ENCODE assay signal across 12 cellular contexts in the genomic region with DNA sequence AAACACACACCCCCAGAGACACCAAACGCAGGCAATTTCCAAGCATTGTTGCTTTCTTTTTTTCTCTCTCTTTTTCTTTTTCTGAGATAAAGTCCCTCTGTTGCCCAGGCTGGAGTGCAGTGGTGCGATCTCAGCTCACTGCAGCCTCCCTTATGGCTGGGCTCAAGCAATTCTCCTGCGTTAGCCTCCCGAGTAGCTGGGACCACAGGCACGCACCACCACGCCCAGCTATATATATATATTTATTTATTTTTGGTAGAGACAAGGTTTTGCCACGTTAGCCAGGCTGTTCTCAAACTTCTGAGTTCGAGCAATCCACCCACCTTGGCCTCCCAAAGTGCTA. TPM values are rescaled to one million over a fixed set of nuclear protein-coding genes. Genes with fewer than 3 reads are reported as not detected.
DNase-seq lines count a peak whose midpoint lies in the region; ATAC-seq and TF ChIP-seq lines count a peak whose summit lies in the region.
"Had no signal": no experiment of that assay in that cellular context is flagged by ENCODE, and none has a peak within 500 bp of the region (broad histone marks: within the 10 kb centered on the region; RNA-seq: fewer than 3 reads in every experiment).

No MANE protein-coding gene starts in this region.

- H3K9me3 ChIP-seq in heart right ventricle (no peaks in the 10 kb centered on the region), mammary epithelial cell (replicated peaks; ENCODE audit: insufficient read depth, low read length) (no peaks in the 10 kb centered on the region)

- H3K27ac ChIP-seq in heart right ventricle: peak overlapping the region in 8 of 10 donors; percentile 11 to 74 (median 63)
- peak overlapping the region; percentile 57 for H3K27ac ChIP-seq in mammary epithelial cell (ENCODE audit: insufficient read depth, low read depth, low read length)
- H3K27ac ChIP-seq: WERI-Rb-1 had no signal

- H3K4me3 Mint-ChIP-seq in nephron progenitor cell (no peak overlapping the region), type B pancreatic cell (no peak overlapping the region)
- H3K4me3 Mint-ChIP-seq: natural killer cell treated with Interleukin-12 subunit alpha and Interleukin-12 subunit beta and Interleukin-15 and Interleukin-18, amount 100 ng/mL, for 72 hours had no signal

- H3K36me3 ChIP-seq in heart right ventricle (no peaks in the 10 kb centered on the region), mammary epithelial cell (ENCODE audit: insufficient read depth, low read length) (no peaks in the 10 kb centered on the region)
- H3K36me3 ChIP-seq: WERI-Rb-1 had no signal

- BruUV-seq in mammary epithelial cell (replicated peaks; lab: Mats Ljungman, UMichigan): no TSS peak

- H3K4me1 Mint-ChIP-seq in nephron progenitor cell (peaks cover 20% of the 10 kb centered on the region), type B pancreatic cell (ENCODE audit: unreplicated experiment) (peaks cover 17% of the 10 kb centered on the region)

- DNase-seq in heart right ventricle (no peak), Right ventricle myocardium superior (no peak), mammary epithelial cell (no peak), nephron progenitor cell (no peak), type B pancreatic cell (ENCODE audit: extremely low spot score, unreplicated experiment) (no peak), RKO (ENCODE audit: low spot score) (no peak)
- DNase-seq in activated CD8-positive, alpha-beta memory T cell treated with anti-CD3 and anti-CD28 coated beads, Interleukin-2, amount 50 U/mL, for 4 hours: no peak
- DNase-seq: activated T-cell treated with anti-CD3 and anti-CD28 coated beads, Interleukin-2, amount 50 U/mL, for 1 hour; stimulated activated CD4-positive, alpha-beta T cell treated with anti-CD3 and anti-CD28 coated beads, Interleukin-4, amount 100 ng/mL, for 24 hours had no signal

- WGBS in heart right ventricle, 2 donors: 81 to 84% methylated on average over 8 of the region's 8 CpGs
- 71% methylated on average over 8 of the region's 8 CpGs for WGBS in mammary epithelial cell (ENCODE audit: low coverage, missing lambda C conversion rate)

- H3K27me3 Mint-ChIP-seq in nephron progenitor cell (ENCODE audit: low read depth, poor library complexity) (peaks cover 4% of the 10 kb centered on the region), type B pancreatic cell (no peaks in the 10 kb centered on the region)
- H3K27me3 Mint-ChIP-seq: natural killer cell treated with Interleukin-12 subunit alpha and Interleukin-12 subunit beta and Interleukin-15 and Interleukin-18, amount 100 ng/mL, for 72 hours had no signal

- intact Hi-C loops in heart right ventricle (cut with DNase I) (no loop called here), Right ventricle myocardium superior (cut with DNase I) (no loop called here), mammary epithelial cell (cut with micrococcal nuclease) (no loop called here)

- no peaks in the 10 kb centered on the region for H3K79me2 ChIP-seq in mammary epithelial cell (ENCODE audit: insufficient read depth, low read length)

- H3K27me3 ChIP-seq in heart right ventricle (no peaks in the 10 kb centered on the region), mammary epithelial cell (ENCODE audit: insufficient read depth, low read length) (no peaks in the 10 kb centered on the region)

- no peak for TF ChIP-seq CTCF in heart right ventricle (IDR thresholded peaks at IDR 0.05)
- no peak for TF ChIP-seq CTCF in mammary epithelial cell (conservative IDR thresholded peaks at IDR 0.05 in 1 of 2, IDR thresholded peaks at IDR 0.05 in 1 of 2; ENCODE audit: extremely low read depth in 1 of 2, insufficient read depth in 1 of 2, low read depth in 1 of 2, low read length in 2 of 2)
- no peak for TF ChIP-seq CTCF in nephron progenitor cell (IDR thresholded peaks at IDR 0.05)
- TF ChIP-seq CTCF in type B pancreatic cell (conservative IDR thresholded peaks at IDR 0.05): no peak

- ATAC-seq in heart right ventricle (no peak), Right ventricle myocardium superior (ENCODE audit: poor library complexity) (no peak), GM19328 (IDR thresholded peaks at IDR 0.05; ENCODE audit: unreplicated experiment) (no peak)
- ATAC-seq: natural killer cell treated with Interleukin-12 subunit alpha and Interleukin-12 subunit beta and Interleukin-15 and Interleukin-18, amount 100 ng/mL, for 72 hours had no signal

- no peaks in the 10 kb centered on the region for H3K9me3 Mint-ChIP-seq in nephron progenitor cell
- no peaks in the 10 kb centered on the region for H3K9me3 Mint-ChIP-seq in type B pancreatic cell
- H3K9me3 Mint-ChIP-seq: natural killer cell treated with Interleukin-12 subunit alpha and Interleukin-12 subunit beta and Interleukin-15 and Interleukin-18, amount 100 ng/mL, for 72 hours had no signal

- peak overlapping the region; percentile 94 for H3K27ac Mint-ChIP-seq in nephron progenitor cell
- peak overlapping the region; percentile 84 for H3K27ac Mint-ChIP-seq in type B pancreatic cell
- H3K27ac Mint-ChIP-seq: natural killer cell treated with Interleukin-12 subunit alpha and Interleukin-12 subunit beta and Interleukin-15 and Interleukin-18, amount 100 ng/mL, for 72 hours had no signal

- peak overlapping the region; percentile 95 for H2AFZ ChIP-seq in mammary epithelial cell (ENCODE audit: low read depth, low read length)

- H3K9ac ChIP-seq in mammary epithelial cell (ENCODE audit: insufficient read depth, low read length): peak overlapping the region; percentile 28

- H3K4me1 ChIP-seq in heart right ventricle: peaks cover 0 to 16% (median 13%) of the 10 kb centered on the region in 9 donors
- H3K4me1 ChIP-seq in mammary epithelial cell (ENCODE audit: insufficient read depth, low read length): peaks cover 32% of the 10 kb centered on the region

- in situ Hi-C loops in mammary epithelial cell (cut with MboI; ENCODE audit: low sequenced_read_pairs in 2 of 2): no loop called here

- no peaks in the 10 kb centered on the region for H3K36me3 Mint-ChIP-seq in nephron progenitor cell (ENCODE audit: low read depth)
- no peaks in the 10 kb centered on the region for H3K36me3 Mint-ChIP-seq in type B pancreatic cell
- H3K36me3 Mint-ChIP-seq: natural killer cell treated with Interleukin-12 subunit alpha and Interleukin-12 subunit beta and Interleukin-15 and Interleukin-18, amount 100 ng/mL, for 72 hours had no signal

- dilution Hi-C loops in mammary epithelial cell (cut with HindIII; ENCODE audit: low sequenced_read_pairs): no loop called here

- H3K4me2 ChIP-seq in mammary epithelial cell (ENCODE audit: insufficient read depth, low read depth, low read length): peak overlapping the region; percentile 46

- CTCF ChIA-PET in mammary epithelial cell (lab: Charles Lee; ENCODE audit: low non-redundant PET): no interaction called here

- H3K4me3 ChIP-seq in heart right ventricle (peak overlapping the region in 1 of 10 donors; percentile 0), mammary epithelial cell (replicated peaks in 1 of 3; ENCODE audit: insufficient read depth in 1 of 3, low read depth in 2 of 3, low read length in 3 of 3) (no peak overlapping the region)

- H4K20me1 ChIP-seq in mammary epithelial cell (ENCODE audit: insufficient read depth, low read length): no peaks in the 10 kb centered on the region

RNA-seq across cellular contexts. Expression of a gene that starts 14.0 kb away (rescaled TPM):
- total RNA-seq in heart right ventricle (100 to 1,000 TPM; 105 to 196 (median 131) TPM), Right ventricle myocardium superior (122 TPM), mammary epithelial cell (100 to 1,000 TPM; 167 to 323 TPM), type B pancreatic cell (ENCODE audit: low replicate concordance) (361 and 455 TPM in 2 replicates)
- polyA plus RNA-seq in heart right ventricle (100 to 1,000 TPM; 122 to 175 TPM), mammary epithelial cell (394 TPM)
- 185 TPM for polyA minus RNA-seq in mammary epithelial cell

RNA-seq across cellular contexts. Expression of a gene that starts 32.9 kb away (rescaled TPM):
- total RNA-seq in heart right ventricle (10 to 100 TPM; 13.2 to 23.8 (median 21.5) TPM), Right ventricle myocardium superior (21.2 TPM), mammary epithelial cell (10 to 100 TPM; 23.2 to 29.0 TPM), type B pancreatic cell (ENCODE audit: low replicate concordance) (50.1 and 64.9 TPM in 2 replicates)
- polyA plus RNA-seq in heart right ventricle (10 to 100 TPM; 12.9 to 22.1 TPM), mammary epithelial cell (13.1 TPM)
- 13.4 TPM for polyA minus RNA-seq in mammary epithelial cell
